Comparison of ENCODE assay signal across 8 cellular contexts in the genomic region with DNA sequence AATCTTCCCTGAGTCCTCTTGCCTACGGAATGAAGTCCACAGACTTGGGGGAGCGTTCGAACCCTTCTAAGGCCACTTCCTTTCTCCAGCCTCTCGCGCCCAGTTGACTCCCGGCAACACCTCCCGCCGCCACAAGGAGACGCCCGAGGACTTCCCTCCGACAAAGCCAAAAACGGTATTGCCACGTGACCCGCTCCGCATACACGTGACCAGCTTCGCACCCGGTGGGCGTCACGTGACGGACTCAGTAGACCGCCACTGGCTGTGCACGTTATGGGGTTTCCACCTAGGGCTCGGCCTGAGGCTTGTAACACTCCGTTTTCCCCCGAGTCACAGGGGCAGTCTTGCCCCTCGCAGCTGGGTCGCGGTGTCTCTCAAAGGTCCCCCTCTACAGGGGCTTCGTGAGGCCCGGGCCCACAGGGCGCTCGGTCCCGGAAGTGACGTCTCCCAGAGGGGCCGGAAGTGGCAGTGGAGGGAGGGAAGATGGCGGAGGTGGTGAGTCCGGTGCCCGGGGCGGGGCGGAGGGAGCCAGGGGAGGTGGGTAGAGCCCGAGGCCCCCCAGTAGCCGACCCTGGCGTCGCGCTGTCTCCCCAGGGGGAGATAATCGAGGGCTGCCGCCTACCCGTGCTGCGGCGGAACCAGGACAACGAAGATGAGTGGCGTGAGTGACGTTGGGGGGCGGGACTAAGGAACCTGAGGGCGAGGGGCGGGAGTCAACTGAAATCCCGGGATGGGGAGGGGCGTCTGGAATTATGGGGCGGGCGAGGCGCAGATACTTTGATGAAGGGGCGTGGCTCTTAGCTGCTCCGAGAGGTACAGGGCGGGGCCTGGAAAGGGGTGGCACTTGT. TPM values are rescaled to one million over a fixed set of nuclear protein-coding genes. Genes with fewer than 3 reads are reported as not detected.
DNase-seq lines count a peak whose midpoint lies in the region; ATAC-seq and TF ChIP-seq lines count a peak whose summit lies in the region.

A gene (plus strand): TSS at position 468 of the 848 bp plus-strand sequence. CDS start 16 bp downstream, at position 484.

- H3K4me3 Mint-ChIP-seq in activated T-cell treated with anti-CD3 and anti-CD28 coated beads, Interleukin-2, amount 50 U/mL, for 24 hours = peak within 1 kb of the TSS; percentile 87

- CTCF ChIA-PET in PC-9 (lab: Charles Lee) = interaction anchor here (0.6 to 2.3 kb wide), 16 partner anchors 11 to 556 kb away, joined by 3 to 24 read pairs (median 8); a partner anchor contains a TSS

- no peaks in the 10 kb centered on the region for H3K9me3 Mint-ChIP-seq in activated T-cell treated with anti-CD3 and anti-CD28 coated beads, Interleukin-2, amount 50 U/mL, for 24 hours

- peaks cover 12% of the 10 kb centered on the region for H3K79me2 ChIP-seq in PC-9 (ENCODE audit: low read depth)

- TSS peak; percentile 22 for BruUV-seq in PC-9 (replicated peaks; lab: Mats Ljungman, UMichigan)

- intact Hi-C loops in PC-9 (cut with micrococcal nuclease; ENCODE audit: unreplicated experiment) = loop anchor here (1.0 to 5.0 kb wide), 8 partner anchors 68 to 277 kb away; a partner anchor contains a TSS

- in situ Hi-C loops in KBM-7 (cut with MboI; ENCODE audit: low pct_unique_long_range_greater_than_20kb, low sequenced_read_pairs) = no loop called here

- no peaks in the 10 kb centered on the region for H3K9me2 ChIP-seq in PC-9 (ENCODE audit: insufficient read depth)

- TF ChIP-seq CTCF in PC-9 (conservative IDR thresholded peaks at IDR 0.05) = peak; percentile 97

- H3K9me3 ChIP-seq in PC-9 (ENCODE audit: insufficient read depth, low read depth) = no peaks in the 10 kb centered on the region
- no peaks in the 10 kb centered on the region for H3K9me3 ChIP-seq in muscle layer of colon (ENCODE audit: low read length)

- peaks cover 22% of the 10 kb centered on the region; the same call in 1 of the 2 replicates for H3F3A ChIP-seq in PC-9 (ENCODE audit: insufficient read depth, low read depth)

- no peaks in the 10 kb centered on the region for H3K27me3 Mint-ChIP-seq in activated T-cell treated with anti-CD3 and anti-CD28 coated beads, Interleukin-2, amount 50 U/mL, for 24 hours

- peak within 1 kb of the TSS; percentile 100 for H3K27ac Mint-ChIP-seq in activated T-cell treated with anti-CD3 and anti-CD28 coated beads, Interleukin-2, amount 50 U/mL, for 24 hours

- peak within 1 kb of the TSS; percentile 66 for H3K9ac ChIP-seq in muscle layer of colon (ENCODE audit: low read length)

- H3K4me1 ChIP-seq in PC-9 (replicated peaks; ENCODE audit: insufficient read depth) = peaks cover 13% of the 10 kb centered on the region
- H3K4me1 ChIP-seq in muscle layer of colon (ENCODE audit: insufficient read depth, low read length) = peaks cover 11% of the 10 kb centered on the region

- H3K36me3 Mint-ChIP-seq in activated T-cell treated with anti-CD3 and anti-CD28 coated beads, Interleukin-2, amount 50 U/mL, for 24 hours (ENCODE audit: low read depth) = peaks cover 50% of the 10 kb centered on the region

- H3K4me1 Mint-ChIP-seq in activated T-cell treated with anti-CD3 and anti-CD28 coated beads, Interleukin-2, amount 50 U/mL, for 24 hours (ENCODE audit: low read depth) = peaks cover 37% of the 10 kb centered on the region

- ATAC-seq in GM21619 (IDR thresholded peaks at IDR 0.05; ENCODE audit: unreplicated experiment) = peak; percentile 68
- peak; percentile 91 for ATAC-seq in esophagus mucosa

- POLR2A ChIA-PET in PC-9 (lab: Charles Lee; ENCODE audit: unreplicated experiment) = interaction anchor here (0.6 to 1.3 kb wide), 21 partner anchors 8 to 869 kb away, joined by 3 to 37 read pairs (median 6); a partner anchor contains a TSS

- H4K20me1 ChIP-seq in PC-9 (ENCODE audit: insufficient read depth) = peaks cover 5% of the 10 kb centered on the region

- DNase-seq in DMS53 treated with DMSO at 0.1 percent for 48 hours (lab: John Stamatoyannopoulos, UW; ENCODE audit: unreplicated experiment) = peak; percentile 97
- peak; percentile 99 for DNase-seq in KBM-7
- DNase-seq in PC-9 = peak; percentile 96 to 99
- peak; percentile 99 for DNase-seq in activated T-cell treated with anti-CD3 and anti-CD28 coated beads, Interleukin-2, amount 50 U/mL, for 24 hours
- DNase-seq in stimulated activated CD8-positive, alpha-beta memory T cell treated with anti-CD3 and anti-CD28 coated beads, Interleukin-7, amount 100 ng/mL, for 24 hours (ENCODE audit: low read depth) = peak; percentile 97

- H3K27me3 ChIP-seq in PC-9 (ENCODE audit: insufficient read depth, low read depth) (no peaks in the 10 kb centered on the region), muscle layer of colon (ENCODE audit: control insufficient read depth in 1 of 2, insufficient read depth in 2 of 2, low read length in 2 of 2) (no peaks in the 10 kb centered on the region)

- H3K4me2 ChIP-seq in PC-9 = peak within 1 kb of the TSS; percentile 82

- peak within 1 kb of the TSS; percentile 91 for H3K27ac ChIP-seq in PC-9
- peak within 1 kb of the TSS; percentile 100 for H3K27ac ChIP-seq in muscle layer of colon (ENCODE audit: low read depth, low read length)

- H3K4me3 ChIP-seq in PC-9 (peak within 1 kb of the TSS; percentile 86), muscle layer of colon (ENCODE audit: low read depth in 1 of 2, low read length in 2 of 2) (peak within 1 kb of the TSS; percentile 70 to 90)

- H2AFZ ChIP-seq in PC-9 = peak within 1 kb of the TSS; percentile 91

- H3K36me3 ChIP-seq in PC-9 (ENCODE audit: low read depth) (peaks cover 9% of the 10 kb centered on the region; the same call in 1 of the 2 replicates), muscle layer of colon (ENCODE audit: insufficient read depth, low read length) (peaks cover 42% of the 10 kb centered on the region)

RNA-seq across cellular contexts. Expression of the gene that starts here (rescaled TPM):
- 49.6 and 57.1 TPM in 2 replicates for total RNA-seq in PC-9 (2021)
- total RNA-seq in esophagus mucosa = 47.3 TPM

Comparison
In these comparisons a context has a peak if more than half of its experiments do, and no peak if none do; other contexts are left out.
1. Peak in every context shown above with its lines: DNase-seq, ATAC-seq, H3K4me3 ChIP-seq and H3K27ac ChIP-seq.